Comparison of ENCODE assay signal across 8 cellular contexts in genomic region chr12:53452159-53453077, GRCh38. TPM values are rescaled to one million over a fixed set of nuclear protein-coding genes. Genes with fewer than 3 reads are reported as not detected.
DNase-seq lines count a peak whose midpoint lies in the region; ATAC-seq, FAIRE-seq and TF ChIP-seq lines count a peak whose summit lies in the region.

No MANE protein-coding gene starts in this region.

- H3K4me1 ChIP-seq in CD4-positive, CD25-positive, alpha-beta regulatory T cell (ENCODE audit: control insufficient read depth, insufficient read depth, low read length, poor library complexity, severe bottlenecking), result peaks cover 22% of the 10 kb centered on the region
- H3K4me1 ChIP-seq in HAP-1, result peaks cover 16% of the 10 kb centered on the region
- H3K4me1 ChIP-seq in small intestine (ENCODE audit: control insufficient read depth in 2 of 2, insufficient read depth in 1 of 2, low read depth in 1 of 2, low read length in 1 of 2), result peaks cover 0 to 4% of the 10 kb centered on the region in 2 donors

- ATAC-seq in CD4-positive, CD25-positive, alpha-beta regulatory T cell (ENCODE audit: low read depth in 2 of 2), result peak; percentile 30 to 38
- no peak for ATAC-seq in HG03135 (IDR thresholded peaks at IDR 0.05; ENCODE audit: unreplicated experiment)

- peak overlapping the region; percentile 65 to 99 (median 99) for H3K4me3 Mint-ChIP-seq in CD4-positive, CD25-positive, alpha-beta regulatory T cell

- peaks cover 0 to 2% (median 0%) of the 10 kb centered on the region in 7 donors for H3K9me3 Mint-ChIP-seq in CD4-positive, CD25-positive, alpha-beta regulatory T cell

- DNase-seq in CD4-positive, CD25-positive, alpha-beta regulatory T cell, result peak; percentile 70 to 86 (median 83)
- DNase-seq in HAP-1 (ENCODE audit: low spot score in 2 of 2) (peak; percentile 49 to 89), NCI-H2107 treated with DMSO at 0.1 percent for 48 hours (lab: John Stamatoyannopoulos, UW; ENCODE audit: unreplicated experiment) (peak; percentile 35), bronchial epithelial cell (ENCODE audit: low read depth) (peak; percentile 33), inferior parietal cortex (ENCODE audit: extremely low spot score) (peak; percentile 75), small intestine (peak; percentile 74)
- peak; percentile 59 to 77 (median 73) for DNase-seq in activated CD4-positive, CD25-positive, alpha-beta regulatory T cell (lab: John Stamatoyannopoulos, UW)

- peaks cover 5% of the 10 kb centered on the region for H3K27me3 Mint-ChIP-seq in CD4-positive, CD25-positive, alpha-beta regulatory T cell

- 0 to 1% (median 1%) methylated on average over 55 to 70 of the region's 82 CpGs for WGBS in small intestine, 3 donors

- no peaks in the 10 kb centered on the region for H3K27me3 ChIP-seq in CD4-positive, CD25-positive, alpha-beta regulatory T cell (ENCODE audit: control insufficient read depth, insufficient read depth, low read length)
- H3K27me3 ChIP-seq in HAP-1 (ENCODE audit: low read depth), result no peaks in the 10 kb centered on the region
- H3K27me3 ChIP-seq in bronchial epithelial cell (ENCODE audit: control insufficient read depth, insufficient read depth, low read length), result no peaks in the 10 kb centered on the region
- H3K27me3 ChIP-seq in small intestine (ENCODE audit: control insufficient read depth in 2 of 2, insufficient read depth in 2 of 2, low read length in 2 of 2), result no peaks in the 10 kb centered on the region

- in situ Hi-C loops in HAP-1 (cut with MboI; ENCODE audit: low sequenced_read_pairs), result no loop called here

- H3K36me3 ChIP-seq in CD4-positive, CD25-positive, alpha-beta regulatory T cell (ENCODE audit: control insufficient read depth, insufficient read depth, low read length), result peaks cover 53% of the 10 kb centered on the region
- H3K36me3 ChIP-seq in HAP-1 (replicated peaks), result peaks cover 54% of the 10 kb centered on the region
- H3K36me3 ChIP-seq in bronchial epithelial cell (ENCODE audit: control insufficient read depth, insufficient read depth, low read length), result peaks cover 17% of the 10 kb centered on the region
- peaks cover 17 to 19% of the 10 kb centered on the region in 2 donors for H3K36me3 ChIP-seq in small intestine (ENCODE audit: control insufficient read depth in 2 of 2, insufficient read depth in 2 of 2, low read length in 2 of 2)

- H3K27ac Mint-ChIP-seq in CD4-positive, CD25-positive, alpha-beta regulatory T cell, result peak overlapping the region; percentile 96 to 100 (median 98)

- H3K4me3 ChIP-seq in CD4-positive, CD25-positive, alpha-beta regulatory T cell (ENCODE audit: low read depth, low read length), result peak overlapping the region; percentile 99
- H3K4me3 ChIP-seq in HAP-1 (peak overlapping the region; percentile 96), bronchial epithelial cell (ENCODE audit: low read depth, low read length) (peak overlapping the region; percentile 84), small intestine (ENCODE audit: low read depth in 1 of 2, low read length in 2 of 2) (peak overlapping the region; percentile 89 to 98)

- no peak for FAIRE-seq in bronchial epithelial cell (lab: Jason Lieb, UNC)
- FAIRE-seq in small intestine (lab: Jason Lieb, UNC), result no peak

- H3K9me3 ChIP-seq in CD4-positive, CD25-positive, alpha-beta regulatory T cell (ENCODE audit: control insufficient read depth in 2 of 2, low read length in 2 of 2), result no peaks in the 10 kb centered on the region
- no peaks in the 10 kb centered on the region for H3K9me3 ChIP-seq in HAP-1
- H3K9me3 ChIP-seq in small intestine (ENCODE audit: control insufficient read depth, low read depth), result no peaks in the 10 kb centered on the region

- H3K27ac ChIP-seq in CD4-positive, CD25-positive, alpha-beta regulatory T cell (ENCODE audit: insufficient read depth, low read length, poor library complexity, severe bottlenecking), result peak overlapping the region; percentile 94
- H3K27ac ChIP-seq in small intestine (ENCODE audit: low read depth in 1 of 2, low read length in 1 of 2), result peak overlapping the region; percentile 93 to 96

- peak; percentile 36 for TF ChIP-seq CTCF in bronchial epithelial cell (IDR thresholded peaks at IDR 0.05; ENCODE audit: insufficient read depth, low read length, severe bottlenecking)

- peaks cover 40% of the 10 kb centered on the region for H3K36me3 Mint-ChIP-seq in CD4-positive, CD25-positive, alpha-beta regulatory T cell

- peaks cover 5 to 51% (median 37%) of the 10 kb centered on the region in 4 donors for H3K4me1 Mint-ChIP-seq in CD4-positive, CD25-positive, alpha-beta regulatory T cell

RNA-seq across cellular contexts. Expression of gene PCBP2, which starts 0.5 kb away (rescaled TPM):
- total RNA-seq in CD4-positive, CD25-positive, alpha-beta regulatory T cell, result 931 TPM
- 100 to 1,000 TPM; 113 to 150 (median 134) TPM for polyA plus RNA-seq in CD4-positive, CD25-positive, alpha-beta regulatory T cell
- total RNA-seq in bronchial epithelial cell, result 128 and 133 TPM in 2 replicates
- 100 to 1,000 TPM; 446 to 528 (median 459) TPM for polyA plus RNA-seq in small intestine

RNA-seq across cellular contexts. Expression of gene PRR13, which starts 10.9 kb away (rescaled TPM):
- total RNA-seq in CD4-positive, CD25-positive, alpha-beta regulatory T cell, result 187 TPM
- 100 to 1,000 TPM; 525 to 639 (median 574) TPM for polyA plus RNA-seq in CD4-positive, CD25-positive, alpha-beta regulatory T cell
- total RNA-seq in bronchial epithelial cell, result 29.0 and 40.5 TPM in 2 replicates
- polyA plus RNA-seq in small intestine, result 1,000 to 10,000 TPM in 1 of 3 donors, 100 to 1,000 TPM in 2; 507 to 1,038 (median 901) TPM

RNA-seq across cellular contexts. Expression of gene AMHR2, which starts 28.8 kb away (rescaled TPM):
- total RNA-seq in CD4-positive, CD25-positive, alpha-beta regulatory T cell, result not detected
- polyA plus RNA-seq in CD4-positive, CD25-positive, alpha-beta regulatory T cell, result not detected
- total RNA-seq in bronchial epithelial cell, result not detected in 2 replicates
- polyA plus RNA-seq in small intestine, result under 1 TPM in 2 of 3 donors, not detected in 1; 0.04 to 0.81 TPM

RNA-seq across cellular contexts. Expression of gene MAP3K12, which starts 46.8 kb away (rescaled TPM):
- total RNA-seq in CD4-positive, CD25-positive, alpha-beta regulatory T cell, result 31.5 TPM
- polyA plus RNA-seq in CD4-positive, CD25-positive, alpha-beta regulatory T cell, result 1 to 10 TPM; 3.8 to 4.6 (median 4.4) TPM
- 2.0 and 3.9 TPM in 2 replicates for total RNA-seq in bronchial epithelial cell
- 1 to 10 TPM in 2 of 3 donors, under 1 TPM in 1; 0.67 to 7.0 (median 1.6) TPM for polyA plus RNA-seq in small intestine

RNA-seq across cellular contexts. Expression of gene TARBP2, which starts 48.7 kb away (rescaled TPM):
- total RNA-seq in CD4-positive, CD25-positive, alpha-beta regulatory T cell, result 25.1 TPM
- polyA plus RNA-seq in CD4-positive, CD25-positive, alpha-beta regulatory T cell, result 10 to 100 TPM; 22.5 to 29.1 (median 25.6) TPM
- 27.6 and 32.4 TPM in 2 replicates for total RNA-seq in bronchial epithelial cell
- polyA plus RNA-seq in small intestine, result 10 to 100 TPM; 18.9 to 31.0 (median 23.5) TPM

Comparison
In these comparisons a context has a peak if more than half of its experiments do, and no peak if none do; other contexts are left out.
1. DNase-seq: peak in every context shown above with its lines; median percentile 83 in CD4-positive, CD25-positive, alpha-beta regulatory T cell; 75 in inferior parietal cortex; 74 in small intestine; 73 in activated CD4-positive, CD25-positive, alpha-beta regulatory T cell; 69 in HAP-1; 35 in NCI-H2107 treated with DMSO at 0.1 percent for 48 hours; 33 in bronchial epithelial cell.